Comparison of ENCODE assay signal across 8 cellular contexts in the genomic region with DNA sequence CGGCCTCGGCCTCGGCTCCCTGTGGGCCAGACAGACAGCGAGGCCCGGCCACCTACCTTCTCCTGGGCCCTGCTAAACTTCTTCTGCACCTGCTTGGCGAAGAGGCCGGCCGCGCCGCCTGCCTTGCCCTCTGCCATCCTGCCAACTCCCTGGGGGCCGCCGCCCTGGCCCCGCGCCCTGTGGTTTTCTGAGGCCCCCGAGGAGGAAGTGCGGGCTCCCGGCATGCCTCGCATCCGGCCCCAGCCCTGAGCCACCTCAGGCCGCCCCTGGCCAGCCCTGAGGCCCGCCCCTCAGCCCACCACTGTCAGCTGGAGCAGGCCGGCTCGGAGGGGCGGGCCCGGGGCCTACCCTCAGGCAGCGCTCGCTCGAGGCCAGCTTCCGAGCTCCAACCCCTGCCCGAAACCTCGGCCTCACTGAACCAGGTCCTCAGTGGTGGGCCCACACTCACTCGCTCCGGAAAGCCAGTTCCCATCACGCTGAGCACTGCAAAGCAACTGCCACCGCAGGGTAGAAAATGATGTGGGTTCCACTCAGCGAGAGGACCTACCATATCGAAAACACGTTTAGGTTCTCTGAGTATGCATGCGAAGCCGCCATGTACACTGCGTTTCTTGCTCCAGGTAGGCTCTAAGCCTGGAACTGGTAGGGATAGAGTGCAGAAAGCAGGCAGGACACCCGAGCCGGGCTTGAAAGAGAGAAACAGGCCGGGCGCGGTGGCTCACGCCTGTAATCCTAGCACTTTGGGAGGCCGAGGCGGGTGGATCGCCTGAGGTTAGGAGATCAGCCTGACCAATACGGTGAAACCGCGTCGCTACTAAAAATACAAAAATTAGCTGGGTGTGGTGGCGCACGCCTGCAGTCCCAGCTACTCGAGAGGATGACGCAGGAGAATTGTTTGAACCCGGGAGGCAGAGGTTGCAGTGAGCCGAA. TPM values are rescaled to one million over a fixed set of nuclear protein-coding genes. Genes with fewer than 3 reads are reported as not detected.
DNase-seq lines count a peak whose midpoint lies in the region; ATAC-seq and TF ChIP-seq lines count a peak whose summit lies in the region.

A gene (minus strand): TSS at position 209 of the 930 bp plus-strand sequence. CDS start 72 bp downstream, at position 137.

- intact Hi-C loops in PC-9 (cut with micrococcal nuclease; ENCODE audit: unreplicated experiment) (no loop called here), natural killer cell (cut with micrococcal nuclease) (loop anchor here (1.0 kb wide), 1 partner anchor 45 kb away; no protein-coding TSS in a partner anchor)

- no peaks in the 10 kb centered on the region for H4K20me1 ChIP-seq in DOHH2 (ENCODE audit: control insufficient read depth, insufficient read depth, low read depth, low read length)
- no peaks in the 10 kb centered on the region for H4K20me1 ChIP-seq in PC-9 (ENCODE audit: insufficient read depth)

- H3K4me1 ChIP-seq in DOHH2 (ENCODE audit: control insufficient read depth, low read length), result peaks cover 20% of the 10 kb centered on the region
- H3K4me1 ChIP-seq in PC-9 (replicated peaks; ENCODE audit: insufficient read depth), result peaks cover 78% of the 10 kb centered on the region
- peaks cover 0 to 15% of the 10 kb centered on the region in 2 donors for H3K4me1 ChIP-seq in thoracic aorta (ENCODE audit: control insufficient read depth in 1 of 2, low read depth in 2 of 2)

- H2AFZ ChIP-seq in PC-9, result no peak within 1 kb of the TSS

- H3K4me2 ChIP-seq in DOHH2 (ENCODE audit: low read length) (peak within 1 kb of the TSS; percentile 39), PC-9 (peak within 1 kb of the TSS; percentile 25; the same call in 1 of the 2 replicates)

- H3K9me3 ChIP-seq in DOHH2 (ENCODE audit: control insufficient read depth, insufficient read depth, low read length) (no peaks in the 10 kb centered on the region), PC-9 (ENCODE audit: insufficient read depth, low read depth) (no peaks in the 10 kb centered on the region), thoracic aorta (no peaks in the 10 kb centered on the region)

- H3K79me2 ChIP-seq in DOHH2 (ENCODE audit: control insufficient read depth, low read length) (no peaks in the 10 kb centered on the region), PC-9 (ENCODE audit: low read depth) (no peaks in the 10 kb centered on the region)

- peaks cover 18% of the 10 kb centered on the region for H3K36me3 Mint-ChIP-seq in natural killer cell

- DNase-seq in PC-9, result no peak
- DNase-seq in activated gamma-delta T cell (lab: John Stamatoyannopoulos, UW), result peak; percentile 74
- peak; percentile 78 for DNase-seq in natural killer cell
- no peak for DNase-seq in thoracic aorta (ENCODE audit: low spot score)
- DNase-seq in NCI-H146 (lab: John Stamatoyannopoulos, UW), result no peak
- DNase-seq in NCI-H187 (lab: John Stamatoyannopoulos, UW), result no peak

- POLR2A ChIA-PET in PC-9 (lab: Charles Lee; ENCODE audit: unreplicated experiment), result interaction anchor here (0.6 kb wide), 1 partner anchor 337 kb away, joined by 4 read pairs; no protein-coding TSS in a partner anchor

- H3K9me2 ChIP-seq in DOHH2 (replicated peaks; ENCODE audit: control insufficient read depth, low read length), result no peaks in the 10 kb centered on the region
- no peaks in the 10 kb centered on the region for H3K9me2 ChIP-seq in PC-9 (ENCODE audit: insufficient read depth)

- H3K9me3 Mint-ChIP-seq in natural killer cell, result no peaks in the 10 kb centered on the region

- peak within 1 kb of the TSS; percentile 94 for H3K4me3 Mint-ChIP-seq in natural killer cell

- no peak for TF ChIP-seq CTCF in DOHH2 (IDR thresholded peaks at IDR 0.05; ENCODE audit: low read depth, low read length, poor library complexity, severe bottlenecking)
- no peak for TF ChIP-seq CTCF in PC-9 (conservative IDR thresholded peaks at IDR 0.05)
- TF ChIP-seq CTCF in natural killer cell (IDR thresholded peaks at IDR 0.05), result no peak
- TF ChIP-seq CTCF in thoracic aorta (IDR thresholded peaks at IDR 0.05), result no peak

- no peaks in the 10 kb centered on the region for H3K27me3 Mint-ChIP-seq in natural killer cell (ENCODE audit: low read depth in 2 of 2)

- ATAC-seq in GM21786 (IDR thresholded peaks at IDR 0.05; ENCODE audit: unreplicated experiment) (peak; percentile 50), natural killer cell (peak; percentile 72 to 83 (median 80)), thoracic aorta (ENCODE audit: insufficient number of reproducible peaks, low FRiP score, low read depth) (no peak)

- peak within 1 kb of the TSS; percentile 87 to 90 for H3K27ac Mint-ChIP-seq in natural killer cell

- BruUV-seq in PC-9 (replicated peaks; lab: Mats Ljungman, UMichigan), result no TSS peak

- H3K27me3 ChIP-seq in DOHH2 (ENCODE audit: control insufficient read depth, low read length), result peaks cover 44% of the 10 kb centered on the region
- H3K27me3 ChIP-seq in PC-9 (ENCODE audit: insufficient read depth, low read depth), result no peaks in the 10 kb centered on the region
- no peaks in the 10 kb centered on the region for H3K27me3 ChIP-seq in thoracic aorta (replicated peaks; ENCODE audit: insufficient read depth)

- H3K36me3 ChIP-seq in DOHH2 (ENCODE audit: control insufficient read depth, low read length), result no peaks in the 10 kb centered on the region
- no peaks in the 10 kb centered on the region for H3K36me3 ChIP-seq in PC-9 (ENCODE audit: low read depth)
- no peaks in the 10 kb centered on the region for H3K36me3 ChIP-seq in thoracic aorta

- no peak within 1 kb of the TSS for H3K27ac ChIP-seq in DOHH2 (ENCODE audit: low read depth, low read length)
- no peak within 1 kb of the TSS for H3K27ac ChIP-seq in PC-9
- H3K27ac ChIP-seq in thoracic aorta, result peak within 1 kb of the TSS in 1 of 2 donors; percentile 41

- H3F3A ChIP-seq in DOHH2 (ENCODE audit: control insufficient read depth, insufficient read depth), result no peaks in the 10 kb centered on the region
- H3F3A ChIP-seq in PC-9 (ENCODE audit: insufficient read depth, low read depth), result peaks cover 57% of the 10 kb centered on the region

- peaks cover 83 to 84% of the 10 kb centered on the region in 2 donors for H3K4me1 Mint-ChIP-seq in natural killer cell

- H3K4me3 ChIP-seq in DOHH2 (ENCODE audit: low read length), result 0 out of 2 replicates have a peak within 1 kb of the TSS, but pooled peaks have one; percentile 17
- no peak within 1 kb of the TSS for H3K4me3 ChIP-seq in PC-9
- H3K4me3 ChIP-seq in thoracic aorta, result peak within 1 kb of the TSS; percentile 65

- CTCF ChIA-PET in PC-9 (lab: Charles Lee), result no interaction called here

RNA-seq across cellular contexts. Expression of the gene that starts here (rescaled TPM):
- total RNA-seq in PC-9 (2021) (not detected in 2 replicates), natural killer cell (100 to 1,000 TPM; 443 to 495 (median 478) TPM), thoracic aorta (10 to 100 TPM in 1 of 2 donors, 1 to 10 TPM in 1; 4.6 to 11.9 TPM)

Comparison
In these comparisons a context has a peak if more than half of its experiments do, and no peak if none do; other contexts are left out.
1. RNA of the gene that starts here (total RNA-seq): 443 to 495 TPM in natural killer cell; 4.6 to 11.9 TPM in thoracic aorta and not detected in PC-9; every median in the first group is over 10 times any median in the second.
2. DNase-seq: peak in activated gamma-delta T cell (single experiment) and natural killer cell (single experiment); none in PC-9 (0 of 2), thoracic aorta (single experiment), NCI-H146 (single experiment) and NCI-H187 (0 of 2).